In genomic region chr11:108664241-108664640, GRCh38 we compare ENCODE assay signal across 8 cellular contexts. TPM values are rescaled to one million over a fixed set of nuclear protein-coding genes. Genes with fewer than 3 reads are reported as not detected.
A peak's percentile ranks its signal among the peaks of the same experiment; 100 is the strongest.
DNase-seq lines count a peak whose midpoint lies in the region; ATAC-seq and TF ChIP-seq lines count a peak whose summit lies in the region.

No MANE protein-coding gene starts in this region.

- peaks cover 21% of the 10 kb centered on the region for H3K36me3 Mint-ChIP-seq in T-helper 1 cell treated with Interleukin-12 subunit alpha and Interleukin-12 subunit beta and Interleukin-4 antibody, amounts not matched to agents 30 μg/mL and 1 μg/mL, for 36 hours (ENCODE audit: low read depth)

- H3K4me3 Mint-ChIP-seq in T-helper 1 cell treated with Interleukin-12 subunit alpha and Interleukin-12 subunit beta and Interleukin-4 antibody, amounts not matched to agents 30 μg/mL and 1 μg/mL, for 36 hours, result peak overlapping the region; percentile 100

- no peak for ATAC-seq in left lung

- H3K9me3 Mint-ChIP-seq in T-helper 1 cell treated with Interleukin-12 subunit alpha and Interleukin-12 subunit beta and Interleukin-4 antibody, amounts not matched to agents 30 μg/mL and 1 μg/mL, for 36 hours, result no peaks in the 10 kb centered on the region

- H3K27ac ChIP-seq in left lung (peak overlapping the region; percentile 31 to 40), temporal lobe (ENCODE audit: low read depth, low read length) (peak overlapping the region; percentile 30)

- H3K36me3 ChIP-seq in adipocyte (ENCODE audit: control insufficient read depth, insufficient read depth, low read length, severe bottlenecking) (no peaks in the 10 kb centered on the region), left lung (no peaks in the 10 kb centered on the region)

- peaks cover 5% of the 10 kb centered on the region for H3K27me3 Mint-ChIP-seq in T-helper 1 cell treated with Interleukin-12 subunit alpha and Interleukin-12 subunit beta and Interleukin-4 antibody, amounts not matched to agents 30 μg/mL and 1 μg/mL, for 36 hours (ENCODE audit: low read depth)

- no peak for DNase-seq in T-helper 1 cell
- no peak for DNase-seq in adipocyte (ENCODE audit: low read depth)
- no peak for DNase-seq in left lung
- no peak for DNase-seq in NCI-H446 (lab: John Stamatoyannopoulos, UW)
- no peak for DNase-seq in cerebellar nuclear complex (lab: John Stamatoyannopoulos, UW)
- DNase-seq in effector CD8-positive, alpha-beta T cell (lab: John Stamatoyannopoulos, UW), result no peak

- peak overlapping the region; percentile 91 for H3K9ac ChIP-seq in adipocyte (ENCODE audit: low read length)

- no peak for TF ChIP-seq CTCF in left lung (IDR thresholded peaks at IDR 0.05)

- peak overlapping the region; percentile 94 for H3K27ac Mint-ChIP-seq in T-helper 1 cell treated with Interleukin-12 subunit alpha and Interleukin-12 subunit beta and Interleukin-4 antibody, amounts not matched to agents 30 μg/mL and 1 μg/mL, for 36 hours

- peaks cover 33% of the 10 kb centered on the region for H3K4me1 Mint-ChIP-seq in T-helper 1 cell treated with Interleukin-12 subunit alpha and Interleukin-12 subunit beta and Interleukin-4 antibody, amounts not matched to agents 30 μg/mL and 1 μg/mL, for 36 hours (ENCODE audit: low read depth)

- H3K4me3 ChIP-seq in adipocyte (ENCODE audit: low read length), result peak overlapping the region; percentile 94
- peak overlapping the region; percentile 70 to 85 for H3K4me3 ChIP-seq in left lung

- H3K27me3 ChIP-seq in adipocyte (replicated peaks; ENCODE audit: control insufficient read depth, insufficient read depth, low read length) (no peaks in the 10 kb centered on the region), left lung (no peaks in the 10 kb centered on the region)

- intact Hi-C loops in left lung (cut with DNase I), result no loop called here

- H3K9me3 ChIP-seq in adipocyte (ENCODE audit: control insufficient read depth, low read length) (no peaks in the 10 kb centered on the region), left lung (no peaks in the 10 kb centered on the region)

- H3K4me1 ChIP-seq in adipocyte (ENCODE audit: control insufficient read depth, insufficient read depth, low read length), result peaks cover 16% of the 10 kb centered on the region
- peaks cover 5 to 36% of the 10 kb centered on the region in 2 donors for H3K4me1 ChIP-seq in left lung

RNA-seq across cellular contexts. Expression of gene DDX10, which starts 0.6 kb away (rescaled TPM):
- total RNA-seq in left lung (10 to 100 TPM; 16.5 to 24.0 TPM), temporal lobe (16.0 TPM)
